Comparison of ENCODE assay signal across 24 cellular contexts in genomic region chr12:8822298-8822697, GRCh38. TPM values are rescaled to one million over a fixed set of nuclear protein-coding genes. Genes with fewer than 3 reads are reported as not detected.
DNase-seq lines count a peak whose midpoint lies in the region; TF ChIP-seq lines count a peak whose summit lies in the region.
"Had no signal": no experiment of that assay in that cellular context is flagged by ENCODE, and none has a peak within 500 bp of the region (broad histone marks: within the 10 kb centered on the region; RNA-seq: fewer than 3 reads in every experiment).

Gene A2ML1 (plus strand): TSS chr12:8822621. CDS start chr12:8822652, 31 bp downstream.

- in situ Hi-C loops in mammary epithelial cell (cut with MboI; ENCODE audit: low sequenced_read_pairs in 2 of 2) = no loop called here

- peaks cover 24% of the 10 kb centered on the region for H3K4me1 ChIP-seq in mammary epithelial cell (ENCODE audit: insufficient read depth, low read length)
- H3K4me1 ChIP-seq in breast epithelium = no peaks in the 10 kb centered on the region
- peaks cover 21% of the 10 kb centered on the region for H3K4me1 ChIP-seq in neural progenitor cell
- no peaks in the 10 kb centered on the region for H3K4me1 ChIP-seq in vagina
- H3K4me1 ChIP-seq: colonic mucosa, psoas muscle, uterus had no signal

- H3K4me3 ChIP-seq in mammary epithelial cell (replicated peaks in 1 of 3; ENCODE audit: insufficient read depth in 1 of 3, low read depth in 2 of 3, low read length in 3 of 3) (no peak within 1 kb of the TSS), breast epithelium (no peak within 1 kb of the TSS), neural progenitor cell (no peak within 1 kb of the TSS), vagina (peak within 1 kb of the TSS in 1 of 2 donors; percentile 33)
- H3K4me3 ChIP-seq: colonic mucosa, MG63, psoas muscle, uterus had no signal

- no peaks in the 10 kb centered on the region for H3K36me3 Mint-ChIP-seq in neural progenitor cell
- H3K36me3 Mint-ChIP-seq: activated naive CD4-positive, alpha-beta T cell treated with anti-CD3 and anti-CD28 coated beads, Interleukin-2, amount 50 U/mL, for 72 hours; natural killer cell treated with Interleukin-12 subunit alpha and Interleukin-12 subunit beta and Interleukin-15 and Interleukin-18, amount 100 ng/mL, for 72 hours had no signal

- H3F3A ChIP-seq in neural progenitor cell (ENCODE audit: low read depth) = peaks cover 11% of the 10 kb centered on the region

- H3K27me3 ChIP-seq in mammary epithelial cell (ENCODE audit: insufficient read depth, low read length) (no peaks in the 10 kb centered on the region), breast epithelium (no peaks in the 10 kb centered on the region), neural progenitor cell (no peaks in the 10 kb centered on the region), vagina (no peaks in the 10 kb centered on the region)
- H3K27me3 ChIP-seq: colonic mucosa, MG63, uterus had no signal

- H3K9me3 ChIP-seq in mammary epithelial cell (replicated peaks; ENCODE audit: insufficient read depth, low read length) = no peaks in the 10 kb centered on the region
- H3K9me3 ChIP-seq in breast epithelium = no peaks in the 10 kb centered on the region
- no peaks in the 10 kb centered on the region for H3K9me3 ChIP-seq in neural progenitor cell (ENCODE audit: low read depth)
- H3K9me3 ChIP-seq in vagina = no peaks in the 10 kb centered on the region
- H3K9me3 ChIP-seq: colonic mucosa, MG63, uterus had no signal

- peaks cover 15% of the 10 kb centered on the region for H3K9me3 Mint-ChIP-seq in neural progenitor cell
- H3K9me3 Mint-ChIP-seq: activated naive CD4-positive, alpha-beta T cell treated with anti-CD3 and anti-CD28 coated beads, Interleukin-2, amount 50 U/mL, for 72 hours; natural killer cell treated with Interleukin-12 subunit alpha and Interleukin-12 subunit beta and Interleukin-15 and Interleukin-18, amount 100 ng/mL, for 72 hours; stimulated activated naive CD8-positive, alpha-beta T cell treated with anti-CD3 and anti-CD28 coated beads, Interleukin-15, Interleukin-2, amounts not matched to agents 100 ng/mL and 50 ng/mL, for 24 hours had no signal

- no peaks in the 10 kb centered on the region for H4K20me1 ChIP-seq in mammary epithelial cell (ENCODE audit: insufficient read depth, low read length)
- no peaks in the 10 kb centered on the region for H4K20me1 ChIP-seq in neural progenitor cell (ENCODE audit: low read depth)

- TF ChIP-seq POLR2A in breast epithelium (IDR thresholded peaks at IDR 0.05) (no peak), vagina (IDR thresholded peaks at IDR 0.05) (no peak)

- H3K27ac ChIP-seq in mammary epithelial cell (ENCODE audit: insufficient read depth, low read depth, low read length) (peak within 1 kb of the TSS; percentile 85), breast epithelium (no peak within 1 kb of the TSS), epithelial cell of prostate (peak within 1 kb of the TSS; percentile 91), neural progenitor cell (no peak within 1 kb of the TSS), vagina (peak within 1 kb of the TSS; percentile 68)
- H3K27ac ChIP-seq: colonic mucosa, psoas muscle, uterus had no signal

- WGBS in mammary epithelial cell (ENCODE audit: low coverage, missing lambda C conversion rate) = 0% methylated on average over 3 of the region's 3 CpGs

- DNase-seq in mammary epithelial cell (peak; percentile 98), breast epithelium (ENCODE audit: low spot score in 2 of 2) (no peak), epithelial cell of prostate (ENCODE audit: low read depth, low spot score) (peak; percentile 94), neural progenitor cell (ENCODE audit: low spot score) (no peak), vagina (ENCODE audit: extremely low spot score in 2 of 2) (peak in 1 of 2 donors; percentile 80), ureter (ENCODE audit: low spot score) (no peak), Kasumi-1 (lab: John Stamatoyannopoulos, UW) (no peak), NCI-H1417 (lab: John Stamatoyannopoulos, UW) (no peak)
- DNase-seq: 8988T; activated CD8-positive, alpha-beta memory T cell treated with anti-CD3 and anti-CD28 coated beads for 24 hours; colonic mucosa; DND-41; foreskin fibroblast; hippocampal formation; MG63; NCI-H1436; psoas muscle; SHP77 treated with DMSO at 0.1 percent for 48 hours; small intestine; stimulated activated CD4-positive, alpha-beta T cell treated with anti-CD3 and anti-CD28 coated beads, Interleukin-2, amount 100 ng/mL, for 48 hours; uterus had no signal

- no peak within 1 kb of the TSS for H3K27ac Mint-ChIP-seq in neural progenitor cell
- H3K27ac Mint-ChIP-seq: activated naive CD4-positive, alpha-beta T cell treated with anti-CD3 and anti-CD28 coated beads, Interleukin-2, amount 50 U/mL, for 72 hours; natural killer cell treated with Interleukin-12 subunit alpha and Interleukin-12 subunit beta and Interleukin-15 and Interleukin-18, amount 100 ng/mL, for 72 hours; stimulated activated naive CD8-positive, alpha-beta T cell treated with anti-CD3 and anti-CD28 coated beads, Interleukin-15, Interleukin-2, amounts not matched to agents 100 ng/mL and 50 ng/mL, for 24 hours had no signal

- H3K4me1 Mint-ChIP-seq in neural progenitor cell = peaks cover 9% of the 10 kb centered on the region

- peaks cover 4% of the 10 kb centered on the region for H3K27me3 Mint-ChIP-seq in neural progenitor cell (ENCODE audit: insufficient read depth, low read depth)

- TF ChIP-seq CTCF in mammary epithelial cell (conservative IDR thresholded peaks at IDR 0.05 in 1 of 2, IDR thresholded peaks at IDR 0.05 in 1 of 2; ENCODE audit: extremely low read depth in 1 of 2, insufficient read depth in 1 of 2, low read depth in 1 of 2, low read length in 2 of 2) = peak in 1 of 2 donors; percentile 10
- no peak for TF ChIP-seq CTCF in breast epithelium (IDR thresholded peaks at IDR 0.05)
- TF ChIP-seq CTCF in neural progenitor cell (IDR thresholded peaks at IDR 0.05) = no peak
- TF ChIP-seq CTCF in vagina (IDR thresholded peaks at IDR 0.05) = no peak

- CTCF ChIA-PET in mammary epithelial cell (lab: Charles Lee; ENCODE audit: low non-redundant PET) = interaction anchor here (0.9 kb wide), 1 partner anchor 69 kb away, joined by 5 read pairs; no protein-coding TSS in a partner anchor

- H3K4me3 Mint-ChIP-seq in neural progenitor cell = no peak within 1 kb of the TSS
- H3K4me3 Mint-ChIP-seq: natural killer cell treated with Interleukin-12 subunit alpha and Interleukin-12 subunit beta and Interleukin-15 and Interleukin-18, amount 100 ng/mL, for 72 hours; stimulated activated naive CD8-positive, alpha-beta T cell treated with anti-CD3 and anti-CD28 coated beads, Interleukin-15, Interleukin-2, amounts not matched to agents 100 ng/mL and 50 ng/mL, for 24 hours had no signal

- H3K79me2 ChIP-seq in mammary epithelial cell (ENCODE audit: insufficient read depth, low read length) (no peaks in the 10 kb centered on the region), neural progenitor cell (ENCODE audit: low read depth) (no peaks in the 10 kb centered on the region)

- BruUV-seq in mammary epithelial cell (replicated peaks; lab: Mats Ljungman, UMichigan) = no TSS peak

- intact Hi-C loops in mammary epithelial cell (cut with micrococcal nuclease) = no loop called here
- intact Hi-C loops in breast epithelium (cut with DNase I; ENCODE audit: low total_unique reads) = no loop called here
- intact Hi-C loops in vagina (cut with DNase I) = no loop called here

- dilution Hi-C loops in mammary epithelial cell (cut with HindIII; ENCODE audit: low sequenced_read_pairs) = no loop called here

- H3K4me2 ChIP-seq in mammary epithelial cell (ENCODE audit: insufficient read depth, low read depth, low read length) (peak within 1 kb of the TSS; percentile 45), neural progenitor cell (peak within 1 kb of the TSS; percentile 65)

- no peaks in the 10 kb centered on the region for H3K36me3 ChIP-seq in mammary epithelial cell (ENCODE audit: insufficient read depth, low read length)
- no peaks in the 10 kb centered on the region for H3K36me3 ChIP-seq in breast epithelium
- H3K36me3 ChIP-seq in neural progenitor cell = peaks cover 3% of the 10 kb centered on the region
- no peaks in the 10 kb centered on the region for H3K36me3 ChIP-seq in vagina
- H3K36me3 ChIP-seq: colonic mucosa, MG63, uterus had no signal

- H2AFZ ChIP-seq in mammary epithelial cell (ENCODE audit: low read depth, low read length) (peak within 1 kb of the TSS; percentile 44), neural progenitor cell (replicated peaks) (peak within 1 kb of the TSS; percentile 78)

- H3K9ac ChIP-seq in mammary epithelial cell (ENCODE audit: insufficient read depth, low read length) = peak within 1 kb of the TSS; percentile 31
- no peak within 1 kb of the TSS for H3K9ac ChIP-seq in neural progenitor cell

RNA-seq across cellular contexts. Expression of gene A2ML1, which starts in this region (rescaled TPM):
- total RNA-seq in mammary epithelial cell (10 to 100 TPM in 1 of 2 donors, 1 to 10 TPM in 1; 5.3 to 17.0 TPM), breast epithelium (1 to 10 TPM in 1 of 3 donors, under 1 TPM in 1, not detected in 1; 0.33 to 1.2 TPM), neural progenitor cell (ENCODE audit: low replicate concordance) (0.15 and 0.43 TPM in 2 replicates), vagina (194 TPM), ureter (5.9 TPM)
- 18.8 TPM for polyA plus RNA-seq in mammary epithelial cell
- 40.4 TPM for polyA minus RNA-seq in mammary epithelial cell
- total RNA-seq: activated naive CD4-positive, alpha-beta T cell treated with anti-CD3 and anti-CD28 coated beads, Interleukin-2, amount 50 U/mL, for 72 hours; colonic mucosa; natural killer cell treated with Interleukin-12 subunit alpha and Interleukin-12 subunit beta and Interleukin-15 and Interleukin-18, amount 100 ng/mL, for 72 hours had no signal

Comparison
In these comparisons a context has a peak if more than half of its experiments do, and no peak if none do; other contexts are left out.
1. RNA of gene A2ML1 (total RNA-seq): 194 TPM in vagina (single experiment); 5.3 to 17.0 TPM in mammary epithelial cell, 5.9 TPM in ureter (single experiment), 0.15 to 0.43 TPM in neural progenitor cell and 0.33 to 1.2 TPM in breast epithelium; every median in the first group is over 10 times any median in the second.
2. DNase-seq: peak in mammary epithelial cell (single experiment) and epithelial cell of prostate (single experiment); none in breast epithelium (0 of 2), neural progenitor cell (single experiment), ureter (single experiment), Kasumi-1 (0 of 2) and NCI-H1417 (0 of 3).
3. H3K27ac ChIP-seq: peak in mammary epithelial cell (single experiment), epithelial cell of prostate (single experiment) and vagina (single experiment); none in breast epithelium (0 of 2) and neural progenitor cell (single experiment).